In genomic region chr9:128884164-128884563, GRCh38 we compare ENCODE assay signal across 1 cellular context.
TF ChIP-seq lines count a peak whose summit lies in the region.

No MANE protein-coding gene starts in this region.

TF ChIP-seq in GM23338, 12 proteins besides CTCF, POLR2A, EP300 and RAD21 (continued from another document):
- TF ChIP-seq ZNF462 (CRISPR knock-in tag; IDR thresholded peaks at IDR 0.05): no peak
- TF ChIP-seq REST (IDR thresholded peaks at IDR 0.05; ENCODE audit: unreplicated experiment): no peak
